27 cellular contexts compared by ENCODE assay signal in the genomic region with DNA sequence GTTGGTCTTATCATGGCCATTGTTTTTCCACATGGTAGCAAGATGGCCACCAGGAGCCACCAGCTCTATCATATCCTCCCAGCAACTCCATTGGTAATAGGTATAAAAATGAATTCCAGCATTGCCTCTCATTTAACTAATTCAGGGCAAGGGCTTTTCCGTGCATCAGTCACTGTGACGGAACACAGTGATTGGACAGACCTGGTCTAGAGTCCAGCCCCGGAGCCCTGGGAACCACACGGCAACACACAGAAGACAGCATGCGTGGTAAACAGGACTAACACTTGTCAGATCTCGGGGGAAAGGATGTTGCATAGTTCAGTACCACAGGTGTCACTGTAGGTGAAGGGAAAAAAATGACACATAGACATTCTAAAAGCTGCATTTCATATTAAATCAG.
"Had no signal": no experiment of that assay in that cellular context is flagged by ENCODE, and none has a peak within 500 bp of the region (broad histone marks: within the 10 kb centered on the region; RNA-seq: fewer than 3 reads in every experiment).

No MANE protein-coding gene starts in this region.

- FAIRE-seq: colon, endometrium, endothelial cell of umbilical vein, frontal cortex had no signal

- H3K9me3 ChIP-seq: colonic mucosa, esophagus squamous epithelium, gastrocnemius medialis, gastroesophageal sphincter had no signal

- H3K4me1 ChIP-seq: colonic mucosa, esophagus squamous epithelium, foreskin keratinocyte, gastrocnemius medialis, gastroesophageal sphincter, heart left ventricle, heart right ventricle had no signal

- H3K36me3 ChIP-seq: colonic mucosa, esophagus squamous epithelium, gastrocnemius medialis, gastroesophageal sphincter, heart left ventricle, heart right ventricle had no signal

- H3K27me3 ChIP-seq: colonic mucosa, dorsolateral prefrontal cortex, esophagus squamous epithelium, foreskin keratinocyte, gastrocnemius medialis, gastroesophageal sphincter, heart left ventricle had no signal

- H3K4me3 Mint-ChIP-seq: dendritic cell treated with granulocyte-macrophage colony-stimulating factor and Interleukin-4, amounts not matched to agents 40 ng/mL and 50 ng/mL, for 4 days; effector memory CD8-positive, alpha-beta T cell; endodermal cell had no signal

- H3K27me3 Mint-ChIP-seq: dendritic cell treated with granulocyte-macrophage colony-stimulating factor and Interleukin-4, amounts not matched to agents 40 ng/mL and 50 ng/mL, for 4 days; effector memory CD8-positive, alpha-beta T cell had no signal

- DNase-seq: colonic mucosa; cortex of kidney; dermis blood vessel endothelial cell; dorsolateral prefrontal cortex; effector CD4-positive, alpha-beta T cell; effector CD8-positive, alpha-beta T cell; effector memory CD4-positive, alpha-beta T cell; effector memory CD8-positive, alpha-beta T cell; endodermal cell; erythroblast; esophagus squamous epithelium; foreskin fibroblast; foreskin keratinocyte; foreskin melanocyte; gastrocnemius medialis; glutamatergic neuron; head of caudate nucleus; heart left ventricle; heart right ventricle had no signal

- H3K4me3 ChIP-seq: colonic mucosa, coronary artery, dorsolateral prefrontal cortex, esophagus squamous epithelium, gastrocnemius medialis, gastroesophageal sphincter, heart left ventricle, heart right ventricle had no signal

- H3K9me3 Mint-ChIP-seq: dendritic cell treated with granulocyte-macrophage colony-stimulating factor and Interleukin-4, amounts not matched to agents 40 ng/mL and 50 ng/mL, for 4 days; endodermal cell had no signal

- H3K27ac Mint-ChIP-seq: dendritic cell treated with granulocyte-macrophage colony-stimulating factor and Interleukin-4, amounts not matched to agents 40 ng/mL and 50 ng/mL, for 4 days; effector memory CD8-positive, alpha-beta T cell; endodermal cell had no signal

- H3K27ac ChIP-seq: colonic mucosa, coronary artery, dorsolateral prefrontal cortex, epithelial cell of prostate, esophagus squamous epithelium, foreskin keratinocyte, gastrocnemius medialis, gastroesophageal sphincter, heart left ventricle, heart right ventricle had no signal
